Comparison of ENCODE assay signal across 13 cellular contexts in genomic region chr1:11720033-11720376, GRCh38. TPM values are rescaled to one million over a fixed set of nuclear protein-coding genes. Genes with fewer than 3 reads are reported as not detected.
DNase-seq lines count a peak whose midpoint lies in the region; ATAC-seq and TF ChIP-seq lines count a peak whose summit lies in the region.
"Had no signal": no experiment of that assay in that cellular context is flagged by ENCODE, and none has a peak within 500 bp of the region (broad histone marks: within the 10 kb centered on the region; RNA-seq: fewer than 3 reads in every experiment).

No MANE protein-coding gene starts in this region.

- H2AFZ ChIP-seq in OCI-LY3 (ENCODE audit: low read depth, low read length) (0 out of 2 replicates have a peak overlapping the region, but pooled peaks have one; percentile 84), parathyroid adenoma (peak overlapping the region; percentile 54)

- H3K4me3 ChIP-seq in OCI-LY3 (ENCODE audit: low read length) (no peak overlapping the region), parathyroid adenoma (ENCODE audit: low read depth, low read length) (no peak overlapping the region), adrenal gland (no peak overlapping the region)

- ATAC-seq in central memory CD8-positive, alpha-beta T cell (replicated peaks; ENCODE audit: extremely low read depth, poor library complexity, severe bottlenecking) = no peak

- WGBS in adrenal gland, 4 donors = 62 to 70% (median 66%) methylated on average over 12 of the region's 12 CpGs

- no peaks in the 10 kb centered on the region for H3K79me2 ChIP-seq in OCI-LY3 (ENCODE audit: low read length)
- H3K79me2 ChIP-seq in parathyroid adenoma = no peaks in the 10 kb centered on the region

- TF ChIP-seq POLR2A in adrenal gland (IDR thresholded peaks at IDR 0.05) = no peak

- H3K36me3 ChIP-seq in OCI-LY3 (replicated peaks; ENCODE audit: low read depth, low read length) (no peaks in the 10 kb centered on the region), parathyroid adenoma (ENCODE audit: control insufficient read depth, insufficient read depth, low read length) (no peaks in the 10 kb centered on the region), adrenal gland (replicated peaks in 1 of 2) (no peaks in the 10 kb centered on the region)
- H3K36me3 ChIP-seq: MG63 had no signal

- peaks cover 12% of the 10 kb centered on the region for H3K27me3 Mint-ChIP-seq in T-helper 1 cell treated with Interleukin-12 subunit alpha and Interleukin-12 subunit beta and Interleukin-4 antibody, amounts not matched to agents 30 μg/mL and 1 μg/mL, for 36 hours (ENCODE audit: low read depth)
- H3K27me3 Mint-ChIP-seq in central memory CD8-positive, alpha-beta T cell = no peaks in the 10 kb centered on the region

- no peaks in the 10 kb centered on the region for H3K9me3 Mint-ChIP-seq in T-helper 1 cell treated with Interleukin-12 subunit alpha and Interleukin-12 subunit beta and Interleukin-4 antibody, amounts not matched to agents 30 μg/mL and 1 μg/mL, for 36 hours
- H3K9me3 Mint-ChIP-seq in central memory CD8-positive, alpha-beta T cell = no peaks in the 10 kb centered on the region
- H3K9me3 Mint-ChIP-seq: nephron had no signal

- no peaks in the 10 kb centered on the region for H3K9me3 ChIP-seq in OCI-LY3 (ENCODE audit: insufficient read depth, low read length)
- no peaks in the 10 kb centered on the region for H3K9me3 ChIP-seq in parathyroid adenoma (ENCODE audit: control insufficient read depth, low read length)
- H3K9me3 ChIP-seq in adrenal gland (replicated peaks in 1 of 3) = no peaks in the 10 kb centered on the region
- H3K9me3 ChIP-seq: MG63 had no signal

- H3K4me2 ChIP-seq in OCI-LY3 (ENCODE audit: low read length) (peak overlapping the region; percentile 72; the same call in 1 of the 2 replicates), parathyroid adenoma (ENCODE audit: low read length) (no peak overlapping the region)

- H3K27me3 ChIP-seq in OCI-LY3 (ENCODE audit: low read depth, low read length) (no peaks in the 10 kb centered on the region), parathyroid adenoma (ENCODE audit: control insufficient read depth, insufficient read depth, low read length) (no peaks in the 10 kb centered on the region), adrenal gland (no peaks in the 10 kb centered on the region)

- peaks cover 2% of the 10 kb centered on the region for H3K36me3 Mint-ChIP-seq in T-helper 1 cell treated with Interleukin-12 subunit alpha and Interleukin-12 subunit beta and Interleukin-4 antibody, amounts not matched to agents 30 μg/mL and 1 μg/mL, for 36 hours (ENCODE audit: low read depth)
- H3K36me3 Mint-ChIP-seq in central memory CD8-positive, alpha-beta T cell (ENCODE audit: insufficient read depth) = peaks cover 7% of the 10 kb centered on the region

- no peak overlapping the region for H3K27ac Mint-ChIP-seq in T-helper 1 cell treated with Interleukin-12 subunit alpha and Interleukin-12 subunit beta and Interleukin-4 antibody, amounts not matched to agents 30 μg/mL and 1 μg/mL, for 36 hours
- peak overlapping the region; percentile 86 for H3K27ac Mint-ChIP-seq in central memory CD8-positive, alpha-beta T cell (ENCODE audit: low read depth)
- H3K27ac Mint-ChIP-seq: nephron had no signal

- intact Hi-C loops in adrenal gland (cut with DNase I) = loop anchor here in 1 of 2 donors (5.0 kb wide), 1 partner anchor 68 kb away; the partner anchor contains the start of genes FBXO2 and FBXO44

- H4K20me1 ChIP-seq in OCI-LY3 (ENCODE audit: insufficient read depth, low read length) = no peaks in the 10 kb centered on the region

- H3K4me3 Mint-ChIP-seq in T-helper 1 cell treated with Interleukin-12 subunit alpha and Interleukin-12 subunit beta and Interleukin-4 antibody, amounts not matched to agents 30 μg/mL and 1 μg/mL, for 36 hours = peak overlapping the region; percentile 75
- H3K4me3 Mint-ChIP-seq in central memory CD8-positive, alpha-beta T cell = peak overlapping the region; percentile 70

- H3K27ac ChIP-seq in OCI-LY3 (ENCODE audit: low read length) (no peak overlapping the region), parathyroid adenoma (no peak overlapping the region), adrenal gland (no peak overlapping the region)

- H3K4me1 ChIP-seq in OCI-LY3 (ENCODE audit: low read length) (no peaks in the 10 kb centered on the region), parathyroid adenoma (no peaks in the 10 kb centered on the region), adrenal gland (replicated peaks in 1 of 2) (peaks cover 0 to 9% of the 10 kb centered on the region in 2 donors)

- H3K9ac ChIP-seq in OCI-LY3 (ENCODE audit: low read length) = no peak overlapping the region
- H3K9ac ChIP-seq in parathyroid adenoma = no peak overlapping the region

- DNase-seq in T-helper 1 cell (no peak), UCSD-AML1 (lab: John Stamatoyannopoulos, UW; ENCODE audit: unreplicated experiment) (no peak), adrenal gland (no peak), T-helper 9 cell (no peak)
- no peak for DNase-seq in central memory CD8-positive, alpha-beta T cell (ENCODE audit: low spot score in 2 of 2)
- DNase-seq: GOT3 had no signal

- H3K4me1 Mint-ChIP-seq in T-helper 1 cell treated with Interleukin-12 subunit alpha and Interleukin-12 subunit beta and Interleukin-4 antibody, amounts not matched to agents 30 μg/mL and 1 μg/mL, for 36 hours (ENCODE audit: low read depth) = peaks cover 9% of the 10 kb centered on the region
- H3K4me1 Mint-ChIP-seq in central memory CD8-positive, alpha-beta T cell = peaks cover 12% of the 10 kb centered on the region
- H3K4me1 Mint-ChIP-seq: nephron had no signal

- TF ChIP-seq CTCF in OCI-LY3 (IDR thresholded peaks at IDR 0.05; ENCODE audit: low read depth, low read length) = no peak
- TF ChIP-seq CTCF in parathyroid adenoma (IDR thresholded peaks at IDR 0.05) = no peak
- peak in 1 of 6 experiments; percentile 9 for TF ChIP-seq CTCF in adrenal gland (IDR thresholded peaks at IDR 0.05)

RNA-seq across cellular contexts. Expression of gene AGTRAP, which starts 15.9 kb away (rescaled TPM):
- total RNA-seq in adrenal gland = 100 to 1,000 TPM in 1 of 8 donors, 10 to 100 TPM in 7; 33.7 to 104 (median 46.6) TPM
- 10 to 100 TPM; 23.4 to 57.0 (median 31.3) TPM for polyA plus RNA-seq in adrenal gland

RNA-seq across cellular contexts. Expression of gene DRAXIN, which starts 28.5 kb away (rescaled TPM):
- under 1 TPM in 2 of 8 donors, not detected in 6; under 0.01 to 0.07 TPM for total RNA-seq in adrenal gland
- polyA plus RNA-seq in adrenal gland = under 1 TPM in 2 of 3 donors, not detected in 1; under 0.01 to 0.08 TPM

RNA-seq across cellular contexts. Expression of gene MAD2L2, which starts 39.1 kb away (rescaled TPM):
- 10 to 100 TPM; 22.7 to 71.2 (median 31.5) TPM for total RNA-seq in adrenal gland
- 10 to 100 TPM; 15.6 to 29.7 (median 19.5) TPM for polyA plus RNA-seq in adrenal gland

RNA-seq across cellular contexts. Expression of gene C1orf167, which starts 42.0 kb away (rescaled TPM):
- 1 to 10 TPM in 5 of 8 donors, under 1 TPM in 2, not detected in 1; 0.32 to 4.7 (median 3.2) TPM for total RNA-seq in adrenal gland
- 10 to 100 TPM in 1 of 3 donors, 1 to 10 TPM in 1, not detected in 1; 8.8 to 13.2 TPM for polyA plus RNA-seq in adrenal gland
- total RNA-seq: A172; T-helper 2 cell treated with Interferon-gamma antibody and Interleukin-4, amounts not matched to agents 100 ng/mL and 5 ng/mL, for 36 hours had no signal

RNA-seq across cellular contexts. Expression of gene FBXO6, which starts 56.0 kb away (rescaled TPM):
- 10 to 100 TPM in 7 of 8 donors, 1 to 10 TPM in 1; 8.2 to 26.4 (median 16.3) TPM for total RNA-seq in adrenal gland
- 10 to 100 TPM in 2 of 3 donors, 1 to 10 TPM in 1; 6.8 to 18.3 (median 12.4) TPM for polyA plus RNA-seq in adrenal gland
- total RNA-seq: A172 had no signal
